8 cellular contexts compared by ENCODE assay signal in the genomic region with DNA sequence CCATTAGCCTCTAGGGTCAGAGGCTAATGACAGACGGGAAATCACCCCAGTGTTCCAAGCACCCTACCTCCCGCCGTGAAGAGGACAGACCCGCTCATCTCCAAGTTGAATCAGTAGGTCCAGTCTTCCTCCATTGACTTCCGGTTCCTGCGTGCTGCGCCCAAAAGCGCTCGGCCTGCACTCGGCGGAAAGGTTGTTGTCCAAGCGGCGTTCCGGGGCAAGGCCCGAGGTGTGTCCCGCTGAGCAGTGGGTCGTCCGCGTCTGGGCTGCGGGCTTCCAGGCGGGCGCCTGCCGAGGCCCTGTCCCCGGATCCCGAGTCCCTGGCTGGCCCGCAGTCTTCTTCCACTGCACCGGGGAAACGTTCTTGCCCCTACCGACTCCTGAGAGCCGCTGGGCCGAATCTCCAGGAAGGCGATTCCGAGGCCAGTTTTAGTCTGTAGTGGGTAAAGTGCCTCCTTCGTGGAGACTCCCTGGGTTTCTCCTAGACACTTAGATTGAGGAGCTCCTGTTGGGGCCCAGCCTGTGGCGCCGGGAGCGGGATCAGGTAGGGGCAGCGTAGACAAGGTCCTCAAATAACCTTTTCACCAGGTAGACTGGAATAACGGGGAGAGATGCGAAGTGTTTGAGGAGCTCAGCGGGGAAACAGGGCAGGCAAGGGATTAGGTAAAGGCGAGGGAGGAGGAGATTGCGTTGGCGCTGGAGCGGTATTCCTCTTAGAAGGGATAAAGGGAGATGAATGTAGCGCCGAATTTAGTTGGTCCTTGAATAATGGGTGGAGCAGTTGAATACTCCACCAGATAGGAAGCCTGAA. TPM values are rescaled to one million over a fixed set of nuclear protein-coding genes. Genes with fewer than 3 reads are reported as not detected.
DNase-seq lines count a peak whose midpoint lies in the region; ATAC-seq, FAIRE-seq and TF ChIP-seq lines count a peak whose summit lies in the region.

A gene with protein sequence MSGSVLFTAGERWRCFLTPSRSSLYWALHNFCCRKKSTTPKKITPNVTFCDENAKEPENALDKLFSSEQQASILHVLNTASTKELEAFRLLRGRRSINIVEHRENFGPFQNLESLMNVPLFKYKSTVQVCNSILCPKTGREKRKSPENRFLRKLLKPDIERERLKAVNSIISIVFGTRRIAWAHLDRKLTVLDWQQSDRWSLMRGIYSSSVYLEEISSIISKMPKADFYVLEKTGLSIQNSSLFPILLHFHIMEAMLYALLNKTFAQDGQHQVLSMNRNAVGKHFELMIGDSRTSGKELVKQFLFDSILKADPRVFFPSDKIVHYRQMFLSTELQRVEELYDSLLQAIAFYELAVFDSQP (minus strand): TSS at position 138 of the 811 bp plus-strand sequence. CDS start 40 bp downstream, at position 98.

- H3K4me3 Mint-ChIP-seq in WTC11, result peak within 1 kb of the TSS; percentile 100

- H3K36me3 ChIP-seq in A673 (ENCODE audit: insufficient read depth, low read length, poor library complexity, severe bottlenecking) (no peaks in the 10 kb centered on the region), bronchial epithelial cell (ENCODE audit: control insufficient read depth, insufficient read depth, low read length) (peaks cover 4% of the 10 kb centered on the region), small intestine (ENCODE audit: control insufficient read depth in 2 of 2, insufficient read depth in 2 of 2, low read length in 2 of 2) (peaks cover 2 to 3% of the 10 kb centered on the region in 2 donors)

- no peaks in the 10 kb centered on the region for H3K27me3 ChIP-seq in A673 (replicated peaks; ENCODE audit: insufficient read depth, low read depth, low read length, poor library complexity)
- no peaks in the 10 kb centered on the region for H3K27me3 ChIP-seq in bronchial epithelial cell (ENCODE audit: control insufficient read depth, insufficient read depth, low read length)
- no peaks in the 10 kb centered on the region for H3K27me3 ChIP-seq in small intestine (ENCODE audit: control insufficient read depth in 2 of 2, insufficient read depth in 2 of 2, low read length in 2 of 2)

- ATAC-seq in GM18867 (IDR thresholded peaks at IDR 0.05; ENCODE audit: unreplicated experiment) (peak; percentile 80), HG03103 (IDR thresholded peaks at IDR 0.05; ENCODE audit: low read depth, unreplicated experiment) (peak; percentile 85), WTC11 (peak; percentile 96)

- peak; percentile 50 for FAIRE-seq in bronchial epithelial cell (lab: Jason Lieb, UNC)
- FAIRE-seq in small intestine (lab: Jason Lieb, UNC), result no peak

- POLR2A ChIA-PET in A673 (lab: Charles Lee; ENCODE audit: low non-redundant PET), result interaction anchor here (0.6 kb wide), 1 partner anchor 76 kb away, joined by 3 read pairs; no protein-coding TSS in a partner anchor
- POLR2A ChIA-PET in WTC11 (lab: Charles Lee), result interaction anchor here (0.5 to 1.1 kb wide), 4 partner anchors 15 to 102 kb away, joined by 3 to 4 read pairs (median 3); partner anchors contain the start of genes ADAP2 and RNF135

- H3K27ac Mint-ChIP-seq in WTC11, result peak within 1 kb of the TSS; percentile 97

- H3K36me3 Mint-ChIP-seq in WTC11, result peaks cover 4% of the 10 kb centered on the region

- DNase-seq in A673 (ENCODE audit: low spot score), result peak; percentile 88
- DNase-seq in NCI-H2196 treated with DMSO at 0.1 percent for 48 hours (lab: John Stamatoyannopoulos, UW; ENCODE audit: unreplicated experiment), result peak; percentile 33
- DNase-seq in WTC11 (ENCODE audit: low spot score), result peak; percentile 93
- peak; percentile 82 for DNase-seq in bronchial epithelial cell (ENCODE audit: low read depth)
- peak; percentile 95 for DNase-seq in iPS-NIHi11 (ENCODE audit: low spot score)
- DNase-seq in small intestine, result peak; percentile 90

- BruUV-seq in A673 (replicated peaks; lab: Mats Ljungman, UMichigan), result TSS peak; percentile 78

- no peaks in the 10 kb centered on the region for H3K4me1 ChIP-seq in A673 (ENCODE audit: insufficient read depth, low read length, poor library complexity, severe bottlenecking)
- H3K4me1 ChIP-seq in small intestine (ENCODE audit: control insufficient read depth in 2 of 2, insufficient read depth in 1 of 2, low read depth in 1 of 2, low read length in 1 of 2), result peaks cover 2 to 6% of the 10 kb centered on the region in 2 donors

- H3K27ac ChIP-seq in A673 (ENCODE audit: low read depth, low read length, poor library complexity, severe bottlenecking) (peak within 1 kb of the TSS; percentile 84), small intestine (ENCODE audit: low read depth in 1 of 2, low read length in 1 of 2) (peak within 1 kb of the TSS; percentile 91 to 92)

- intact Hi-C loops in A673 (cut with micrococcal nuclease; ENCODE audit: unreplicated experiment), result no loop called here

- TF ChIP-seq CTCF in A673 (conservative IDR thresholded peaks at IDR 0.05; ENCODE audit: low read depth, low read length), result no peak
- TF ChIP-seq CTCF in WTC11 (IDR thresholded peaks at IDR 0.05), result no peak
- TF ChIP-seq CTCF in bronchial epithelial cell (IDR thresholded peaks at IDR 0.05; ENCODE audit: insufficient read depth, low read length, severe bottlenecking), result no peak

- peaks cover 12% of the 10 kb centered on the region for H3K4me1 Mint-ChIP-seq in WTC11

- peak within 1 kb of the TSS; percentile 82 for H3K4me3 ChIP-seq in A673 (ENCODE audit: low read depth, low read length, poor library complexity, severe bottlenecking)
- peak within 1 kb of the TSS; percentile 81 for H3K4me3 ChIP-seq in bronchial epithelial cell (ENCODE audit: low read depth, low read length)
- H3K4me3 ChIP-seq in small intestine (ENCODE audit: low read depth in 1 of 2, low read length in 2 of 2), result peak within 1 kb of the TSS; percentile 63 to 77

- no peaks in the 10 kb centered on the region for H3K27me3 Mint-ChIP-seq in WTC11 (ENCODE audit: low read depth)

- CTCF ChIA-PET in A673 (lab: Charles Lee), result interaction anchor here (0.5 kb wide), 1 partner anchor 1098 kb away, joined by 4 read pairs; no protein-coding TSS in a partner anchor
- CTCF ChIA-PET in WTC11 (lab: Charles Lee), result interaction anchor here (1.8 kb wide), 1 partner anchor 10 kb away, joined by 4 read pairs; no protein-coding TSS in a partner anchor

- H3K9me3 Mint-ChIP-seq in WTC11, result no peaks in the 10 kb centered on the region

- no peaks in the 10 kb centered on the region for H3K9me3 ChIP-seq in A673 (ENCODE audit: low read depth, low read length, poor library complexity, severe bottlenecking)
- no peaks in the 10 kb centered on the region for H3K9me3 ChIP-seq in small intestine (ENCODE audit: control insufficient read depth, low read depth)

- 0% methylated on average over 44 to 47 of the region's 47 CpGs for WGBS in small intestine, 3 donors

TF ChIP-seq in WTC11, 78 proteins besides CTCF, POLR2A, EP300 and RAD21 (continues in another document):
- TF ChIP-seq ZNF232 (CRISPR knock-in tag; IDR thresholded peaks at IDR 0.05) (peak; percentile 72), ZNF263 (CRISPR knock-in tag; IDR thresholded peaks at IDR 0.05; ENCODE audit: low read depth) (no peak), GTF2I (CRISPR knock-in tag; conservative IDR thresholded peaks at IDR 0.05) (no peak), FOXJ3 (CRISPR knock-in tag; IDR thresholded peaks at IDR 0.05; ENCODE audit: borderline replicate concordance) (no peak), SOX15 (CRISPR knock-in tag; IDR thresholded peaks at IDR 0.05) (no peak), NFYB (CRISPR knock-in tag; conservative IDR thresholded peaks at IDR 0.05; ENCODE audit: low read depth) (no peak), ZNF396 (CRISPR knock-in tag; IDR thresholded peaks at IDR 0.05; ENCODE audit: borderline replicate concordance) (no peak), IRF2 (CRISPR knock-in tag; IDR thresholded peaks at IDR 0.05; ENCODE audit: borderline replicate concordance, low read depth) (no peak), EMX1 (CRISPR knock-in tag; IDR thresholded peaks at IDR 0.05) (no peak), NR2C2 (CRISPR knock-in tag; IDR thresholded peaks at IDR 0.05) (0 out of 2 replicates have a peak, but pooled peaks have one; percentile 42), MAX (CRISPR knock-in tag; IDR thresholded peaks at IDR 0.05) (peak; percentile 82)
- TF ChIP-seq, protein P1, sequence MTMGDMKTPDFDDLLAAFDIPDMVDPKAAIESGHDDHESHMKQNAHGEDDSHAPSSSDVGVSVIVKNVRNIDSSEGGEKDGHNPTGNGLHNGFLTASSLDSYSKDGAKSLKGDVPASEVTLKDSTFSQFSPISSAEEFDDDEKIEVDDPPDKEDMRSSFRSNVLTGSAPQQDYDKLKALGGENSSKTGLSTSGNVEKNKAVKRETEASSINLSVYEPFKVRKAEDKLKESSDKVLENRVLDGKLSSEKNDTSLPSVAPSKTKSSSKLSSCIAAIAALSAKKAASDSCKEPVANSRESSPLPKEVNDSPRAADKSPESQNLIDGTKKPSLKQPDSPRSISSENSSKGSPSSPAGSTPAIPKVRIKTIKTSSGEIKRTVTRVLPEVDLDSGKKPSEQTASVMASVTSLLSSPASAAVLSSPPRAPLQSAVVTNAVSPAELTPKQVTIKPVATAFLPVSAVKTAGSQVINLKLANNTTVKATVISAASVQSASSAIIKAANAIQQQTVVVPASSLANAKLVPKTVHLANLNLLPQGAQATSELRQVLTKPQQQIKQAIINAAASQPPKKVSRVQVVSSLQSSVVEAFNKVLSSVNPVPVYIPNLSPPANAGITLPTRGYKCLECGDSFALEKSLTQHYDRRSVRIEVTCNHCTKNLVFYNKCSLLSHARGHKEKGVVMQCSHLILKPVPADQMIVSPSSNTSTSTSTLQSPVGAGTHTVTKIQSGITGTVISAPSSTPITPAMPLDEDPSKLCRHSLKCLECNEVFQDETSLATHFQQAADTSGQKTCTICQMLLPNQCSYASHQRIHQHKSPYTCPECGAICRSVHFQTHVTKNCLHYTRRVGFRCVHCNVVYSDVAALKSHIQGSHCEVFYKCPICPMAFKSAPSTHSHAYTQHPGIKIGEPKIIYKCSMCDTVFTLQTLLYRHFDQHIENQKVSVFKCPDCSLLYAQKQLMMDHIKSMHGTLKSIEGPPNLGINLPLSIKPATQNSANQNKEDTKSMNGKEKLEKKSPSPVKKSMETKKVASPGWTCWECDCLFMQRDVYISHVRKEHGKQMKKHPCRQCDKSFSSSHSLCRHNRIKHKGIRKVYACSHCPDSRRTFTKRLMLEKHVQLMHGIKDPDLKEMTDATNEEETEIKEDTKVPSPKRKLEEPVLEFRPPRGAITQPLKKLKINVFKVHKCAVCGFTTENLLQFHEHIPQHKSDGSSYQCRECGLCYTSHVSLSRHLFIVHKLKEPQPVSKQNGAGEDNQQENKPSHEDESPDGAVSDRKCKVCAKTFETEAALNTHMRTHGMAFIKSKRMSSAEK (CRISPR knock-in tag; IDR thresholded peaks at IDR 0.05; ENCODE audit: borderline replicate concordance), result 0 out of 2 replicates have a peak, but pooled peaks have one; percentile 18

RNA-seq across cellular contexts. Expression of the gene that starts here (rescaled TPM):
- total RNA-seq in A673 (2021), result 7.2 and 11.4 TPM in 2 replicates
- total RNA-seq in WTC11 (2021), result 11.6 to 12.4 TPM (median 12.3 TPM) in 3 replicates
- total RNA-seq in bronchial epithelial cell, result 4.7 and 6.7 TPM in 2 replicates
- polyA plus RNA-seq in small intestine, result 10 to 100 TPM; 11.2 to 12.9 (median 12.7) TPM

Comparison
In these comparisons a context has a peak if more than half of its experiments do, and no peak if none do; other contexts are left out.
1. Peak in every context shown above with its lines: DNase-seq, ATAC-seq, H3K4me3 ChIP-seq and H3K27ac ChIP-seq.
2. DNase-seq: peak in every context shown above with its lines; median percentile 95 in iPS-NIHi11; 93 in WTC11; 90 in small intestine; 88 in A673; 82 in bronchial epithelial cell; 33 in NCI-H2196 treated with DMSO at 0.1 percent for 48 hours.